In the genomic region with DNA sequence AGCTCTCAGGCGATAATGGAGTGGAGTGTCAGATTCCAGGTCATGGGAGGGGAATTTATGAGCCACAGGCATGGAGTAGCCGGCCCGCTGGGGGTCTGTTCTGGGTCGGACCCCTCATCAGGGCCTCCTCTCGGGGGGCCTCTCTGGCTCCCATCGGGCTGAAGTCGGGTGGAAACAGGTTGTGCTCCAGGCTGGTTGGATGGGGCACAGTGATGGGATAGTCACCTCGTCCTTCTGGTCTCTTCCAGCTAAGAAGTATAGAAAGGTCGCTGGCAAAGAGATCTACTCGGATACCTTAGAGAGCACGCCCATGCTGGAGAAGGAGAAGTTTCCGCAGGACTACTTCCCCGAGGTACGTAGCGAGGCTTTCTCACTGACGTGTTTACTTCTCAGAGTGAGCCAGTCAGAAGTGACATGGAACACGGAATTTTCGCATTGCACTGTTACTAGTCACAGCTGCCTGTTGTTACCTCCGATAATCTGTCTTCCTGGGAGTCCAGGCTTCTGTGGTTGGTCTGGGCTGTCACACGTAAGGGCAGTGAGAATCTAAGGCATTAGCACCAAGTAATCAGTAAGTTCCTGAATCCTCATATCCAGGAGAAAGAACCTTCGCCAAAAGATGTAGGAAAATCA, we compare ENCODE assay signal across 26 cellular contexts.
DNase-seq lines count a peak whose midpoint lies in the region; ATAC-seq and TF ChIP-seq lines count a peak whose summit lies in the region.
"Had no signal": no experiment of that assay in that cellular context is flagged by ENCODE, and none has a peak within 500 bp of the region (broad histone marks: within the 10 kb centered on the region; RNA-seq: fewer than 3 reads in every experiment).

No MANE protein-coding gene starts in this region.

- DNase-seq in left cardiac atrium, result peak; percentile 8
- DNase-seq in Right ventricle myocardium inferior (ENCODE audit: missing footprints), result no peak
- DNase-seq in left ventricle myocardium inferior, result peak; percentile 5
- DNase-seq in nephron progenitor cell, result no peak
- peak; percentile 26 to 28 for DNase-seq in aorta
- DNase-seq in omental fat pad (ENCODE audit: low spot score), result no peak
- DNase-seq: activated CD4-positive, CD25-positive, alpha-beta regulatory T cell treated with anti-CD3 and anti-CD28 coated beads, Interleukin-2, amount 50 U/mL, for 72 hours; activated CD8-positive, alpha-beta T cell treated with anti-CD3 and anti-CD28 coated beads for 36 hours; activated naive CD8-positive, alpha-beta T cell treated with anti-CD3 and anti-CD28 coated beads, Interleukin-2, amount 10 ng/mL, durations not matched to agents 7 days and 5 days; BE2C; NCI-H1105; NCI-H2029 treated with DMSO at 0.1 percent for 48 hours; NCI-H2227 treated with DMSO at 0.1 percent for 48 hours; small intestine; stimulated activated CD4-positive, alpha-beta T cell treated with anti-CD3 and anti-CD28 coated beads, Interleukin-1b, Interleukin-23, amount 100 ng/mL, for 48 hours; stimulated activated CD8-positive, alpha-beta memory T cell treated with anti-CD3 and anti-CD28 coated beads, Interleukin-4, amount 100 ng/mL, for 48 hours; stimulated activated naive CD8-positive, alpha-beta T cell treated with anti-CD3 and anti-CD28 coated beads, Interleukin-15, amount 100 ng/mL, for 72 hours; T-helper 1 cell; thyroid gland had no signal

- H3K27me3 ChIP-seq in left ventricle myocardium inferior (ENCODE audit: low read depth) (no peaks in the 10 kb centered on the region), aorta (ENCODE audit: control insufficient read depth in 1 of 2, insufficient read depth in 2 of 2, low read length in 1 of 2) (no peaks in the 10 kb centered on the region)
- H3K27me3 ChIP-seq: BE2C, thyroid gland had no signal

- H3K27ac ChIP-seq in left ventricle myocardium inferior (replicated peaks) (no peak overlapping the region), aorta (ENCODE audit: low read depth in 1 of 2, low read length in 2 of 2) (no peak overlapping the region)
- H3K27ac ChIP-seq: thyroid gland had no signal

- intact Hi-C loops in left cardiac atrium (cut with DNase I), result no loop called here
- intact Hi-C loops in Right ventricle myocardium inferior (cut with DNase I), result no loop called here
- intact Hi-C loops in left ventricle myocardium inferior (cut with micrococcal nuclease), result no loop called here
- intact Hi-C loops in aorta (cut with DNase I), result no loop called here

- peaks cover 32% of the 10 kb centered on the region for H3K9me3 Mint-ChIP-seq in nephron progenitor cell
- H3K9me3 Mint-ChIP-seq: activated CD8-positive, alpha-beta T cell treated with anti-CD3 and anti-CD28 coated beads for 36 hours; activated T-helper 17 cell treated with anti-CD3 and anti-CD28 coated beads, Interleukin-2, amount 50 U/mL, for 72 hours had no signal

- TF ChIP-seq CTCF in left ventricle myocardium inferior (IDR thresholded peaks at IDR 0.05; ENCODE audit: borderline replicate concordance) (no peak), nephron progenitor cell (IDR thresholded peaks at IDR 0.05) (no peak), omental fat pad (IDR thresholded peaks at IDR 0.05) (no peak)

- no peaks in the 10 kb centered on the region for H3K27me3 Mint-ChIP-seq in nephron progenitor cell (ENCODE audit: low read depth, poor library complexity)
- H3K27me3 Mint-ChIP-seq: activated CD8-positive, alpha-beta T cell treated with anti-CD3 and anti-CD28 coated beads for 36 hours; activated naive CD8-positive, alpha-beta T cell treated with anti-CD3 and anti-CD28 coated beads, Interleukin-2, amount 10 ng/mL, durations not matched to agents 7 days and 5 days; activated T-helper 17 cell treated with anti-CD3 and anti-CD28 coated beads, Interleukin-2, amount 50 U/mL, for 72 hours; central memory CD8-positive, alpha-beta T cell; IgD-negative memory B cell; stimulated activated naive CD8-positive, alpha-beta T cell treated with anti-CD3 and anti-CD28 coated beads, Interleukin-15, amount 100 ng/mL, for 72 hours had no signal

- H3K4me1 ChIP-seq in left ventricle myocardium inferior (peaks cover 15% of the 10 kb centered on the region), aorta (ENCODE audit: control insufficient read depth in 1 of 2, insufficient read depth in 2 of 2, low read length in 2 of 2) (no peaks in the 10 kb centered on the region)
- H3K4me1 ChIP-seq: BE2C, thyroid gland had no signal

- H3K9me3 ChIP-seq in left ventricle myocardium inferior (replicated peaks), result peaks cover 10% of the 10 kb centered on the region
- no peaks in the 10 kb centered on the region for H3K9me3 ChIP-seq in aorta (ENCODE audit: control insufficient read depth, low read length)
- H3K9me3 ChIP-seq: BE2C, thyroid gland had no signal

- H3K4me3 Mint-ChIP-seq in nephron progenitor cell, result no peak overlapping the region
- H3K4me3 Mint-ChIP-seq: activated CD8-positive, alpha-beta T cell treated with anti-CD3 and anti-CD28 coated beads for 36 hours; activated naive CD8-positive, alpha-beta T cell treated with anti-CD3 and anti-CD28 coated beads, Interleukin-2, amount 10 ng/mL, durations not matched to agents 7 days and 5 days; activated T-helper 17 cell treated with anti-CD3 and anti-CD28 coated beads, Interleukin-2, amount 50 U/mL, for 72 hours; central memory CD8-positive, alpha-beta T cell; GM23338; IgD-negative memory B cell; stimulated activated naive CD8-positive, alpha-beta T cell treated with anti-CD3 and anti-CD28 coated beads, Interleukin-15, amount 100 ng/mL, for 72 hours had no signal

- peaks cover 31% of the 10 kb centered on the region for H3K4me1 Mint-ChIP-seq in nephron progenitor cell
- H3K4me1 Mint-ChIP-seq: activated T-helper 17 cell treated with anti-CD3 and anti-CD28 coated beads, Interleukin-2, amount 50 U/mL, for 72 hours; IgD-negative memory B cell had no signal

- H3K4me3 ChIP-seq in left ventricle myocardium inferior (no peak overlapping the region), aorta (ENCODE audit: low read length in 2 of 2) (no peak overlapping the region)
- H3K4me3 ChIP-seq: GM23338, lung, thyroid gland had no signal

- 87 to 89% methylated on average over 21 of the region's 21 CpGs for WGBS in aorta, 2 donors

- peaks cover 33% of the 10 kb centered on the region for H3K36me3 ChIP-seq in left ventricle myocardium inferior
- peaks cover 0 to 2% of the 10 kb centered on the region in 2 donors for H3K36me3 ChIP-seq in aorta (ENCODE audit: control insufficient read depth in 1 of 2, insufficient read depth in 2 of 2, low read length in 1 of 2)
- H3K36me3 ChIP-seq: BE2C, thyroid gland had no signal

- H3K27ac Mint-ChIP-seq in nephron progenitor cell, result peak overlapping the region; percentile 92
- H3K27ac Mint-ChIP-seq: activated CD8-positive, alpha-beta T cell treated with anti-CD3 and anti-CD28 coated beads for 36 hours; activated T-helper 17 cell treated with anti-CD3 and anti-CD28 coated beads, Interleukin-2, amount 50 U/mL, for 72 hours; GM23338; IgD-negative memory B cell had no signal

- no peak for ATAC-seq in left cardiac atrium
- ATAC-seq in Right ventricle myocardium inferior, result no peak
- ATAC-seq in aorta (ENCODE audit: low FRiP score), result no peak
- no peak for ATAC-seq in GM19351 (IDR thresholded peaks at IDR 0.05; ENCODE audit: unreplicated experiment)
- ATAC-seq in omental fat pad (ENCODE audit: low FRiP score), result no peak
- no peak for ATAC-seq in HG03095 (IDR thresholded peaks at IDR 0.05; ENCODE audit: unreplicated experiment)
- ATAC-seq: activated CD8-positive, alpha-beta T cell treated with anti-CD3 and anti-CD28 coated beads for 36 hours; activated T-helper 17 cell treated with anti-CD3 and anti-CD28 coated beads, Interleukin-2, amount 50 U/mL, for 72 hours; GM23338; stimulated activated naive CD8-positive, alpha-beta T cell treated with anti-CD3 and anti-CD28 coated beads, Interleukin-15, amount 100 ng/mL, for 72 hours had no signal

- H3K36me3 Mint-ChIP-seq in nephron progenitor cell (ENCODE audit: low read depth), result peaks cover 12% of the 10 kb centered on the region

Comparison
In these comparisons a context has a peak if more than half of its experiments do, and no peak if none do; other contexts are left out.
1. DNase-seq: peak in left cardiac atrium (single experiment), left ventricle myocardium inferior (single experiment) and aorta (2 of 2); none in Right ventricle myocardium inferior (single experiment), nephron progenitor cell (single experiment) and omental fat pad (single experiment).